ENCODE assay signal across 21 cellular contexts in genomic region chr19:38742906-38743305, GRCh38. TPM values are rescaled to one million over a fixed set of nuclear protein-coding genes. Genes with fewer than 3 reads are reported as not detected.
"Had no signal": no experiment of that assay in that cellular context is flagged by ENCODE, and none has a peak within 500 bp of the region (broad histone marks: within the 10 kb centered on the region; RNA-seq: fewer than 3 reads in every experiment).

No MANE protein-coding gene starts in this region.

- H3K9me3 ChIP-seq: body of pancreas, left ventricle myocardium inferior, pancreas, sigmoid colon, thyroid gland had no signal

- H3K27ac ChIP-seq: body of pancreas, dorsolateral prefrontal cortex, epithelial cell of prostate, left ventricle myocardium inferior, pancreas, sigmoid colon, thyroid gland had no signal

- DNase-seq: activated CD4-positive, alpha-beta T cell treated with anti-CD3 and anti-CD28 coated beads, Interleukin-2, amount 50 U/mL, for 4 hours; activated naive CD4-positive, alpha-beta T cell; activated T-cell treated with anti-CD3 and anti-CD28 coated beads for 4 hours; body of pancreas; glutamatergic neuron; kidney glomerular epithelial cell; left ventricle myocardium inferior; mesenchymal stem cell; naive thymus-derived CD8-positive, alpha-beta T cell; sigmoid colon; stimulated activated CD4-positive, alpha-beta T cell treated with anti-CD3 and anti-CD28 coated beads, Interleukin-1b, Interleukin-23, amount 100 ng/mL, for 48 hours; stimulated activated naive CD4-positive, alpha-beta T cell treated with Interleukin-2 at 50 U/mL for 16 hours; SW 1271; thyroid gland had no signal

- H3K36me3 Mint-ChIP-seq: naive thymus-derived CD8-positive, alpha-beta T cell had no signal

- H3K27ac Mint-ChIP-seq: naive thymus-derived CD8-positive, alpha-beta T cell; T-helper 2 cell treated with Interferon-gamma antibody and Interleukin-4, amounts not matched to agents 5 μg/mL and 100 μg/mL, for 36 hours had no signal

- H3K4me3 ChIP-seq: body of pancreas, dorsolateral prefrontal cortex, left ventricle myocardium inferior, pancreas, sigmoid colon, thyroid gland had no signal

- H3K4me1 ChIP-seq: body of pancreas, left ventricle myocardium inferior, pancreas, sigmoid colon, thyroid gland had no signal

- H3K9me3 Mint-ChIP-seq: naive thymus-derived CD8-positive, alpha-beta T cell; T-helper 2 cell treated with Interferon-gamma antibody and Interleukin-4, amounts not matched to agents 5 μg/mL and 100 μg/mL, for 36 hours had no signal

- H3K36me3 ChIP-seq: left ventricle myocardium inferior, pancreas, sigmoid colon, thyroid gland had no signal

- H3K27me3 ChIP-seq: body of pancreas, dorsolateral prefrontal cortex, pancreas, sigmoid colon, thyroid gland had no signal

- ATAC-seq: body of pancreas; naive thymus-derived CD8-positive, alpha-beta T cell; pancreas had no signal

- H3K4me3 Mint-ChIP-seq: naive thymus-derived CD8-positive, alpha-beta T cell; T-helper 2 cell treated with Interferon-gamma antibody and Interleukin-4, amounts not matched to agents 5 μg/mL and 100 μg/mL, for 36 hours had no signal

RNA-seq across cellular contexts. Expression of gene LGALS7, which starts 30.4 kb away (rescaled TPM):
- total RNA-seq: body of pancreas; cardiac septum; left ventricle myocardium inferior; mucosa of gallbladder; naive thymus-derived CD8-positive, alpha-beta T cell; pancreas; sigmoid colon; subcutaneous adipose tissue; thyroid gland had no signal
- polyA plus RNA-seq: naive thymus-derived CD8-positive, alpha-beta T cell; pancreas; sigmoid colon had no signal

RNA-seq across cellular contexts. Expression of gene LGALS7B, which starts 46.1 kb away (rescaled TPM):
- total RNA-seq: body of pancreas; cardiac septum; dorsolateral prefrontal cortex; left ventricle myocardium inferior; naive thymus-derived CD8-positive, alpha-beta T cell; pancreas; subcutaneous adipose tissue; thyroid gland had no signal
- polyA plus RNA-seq: naive thymus-derived CD8-positive, alpha-beta T cell had no signal
